1 cellular context compared by ENCODE assay signal in the genomic region with DNA sequence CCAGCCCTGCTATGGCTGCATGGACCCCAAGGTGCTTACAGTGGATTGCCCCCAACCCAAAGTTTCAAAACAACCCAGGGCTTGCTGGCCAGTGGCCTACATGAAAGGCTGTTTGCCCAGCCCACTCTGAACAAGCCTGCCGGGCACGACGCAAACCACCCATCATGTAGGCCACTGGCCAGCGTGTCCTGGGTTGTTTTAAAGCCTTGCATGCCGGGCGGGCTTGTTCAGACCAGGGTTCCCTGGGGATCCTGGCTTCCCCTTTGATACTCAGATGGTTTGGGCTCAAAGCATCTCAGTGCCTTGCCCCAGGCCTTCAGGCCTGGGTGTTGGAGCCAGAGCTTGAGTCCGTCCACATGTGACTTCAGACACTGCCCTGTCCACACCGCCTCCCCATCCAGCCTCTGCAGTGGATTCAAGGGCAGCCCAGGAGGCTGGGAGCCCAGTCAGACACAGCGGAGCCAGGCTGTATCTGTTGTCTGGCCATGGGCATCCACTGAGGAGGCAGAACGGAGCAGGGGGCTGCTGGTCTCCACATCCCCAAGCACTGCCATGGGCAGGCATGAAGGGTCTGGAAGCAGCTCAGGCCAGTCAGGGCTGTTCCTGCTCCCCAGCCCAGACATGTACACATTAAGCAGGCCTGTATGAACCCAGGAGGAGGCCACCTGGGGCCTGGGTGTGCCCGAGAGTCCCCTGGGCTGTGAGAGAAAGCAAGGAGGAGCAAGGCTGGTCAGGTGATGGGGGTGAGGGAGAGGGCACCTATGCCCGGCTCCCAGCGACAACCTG.
TF ChIP-seq lines count a peak whose summit lies in the region.

No MANE protein-coding gene starts in this region.

TF ChIP-seq in IMR-90, 13 proteins besides CTCF, POLR2A, EP300 and RAD21:
- TF ChIP-seq MXI1 (IDR thresholded peaks at IDR 0.05; ENCODE audit: borderline replicate concordance, low read depth, low read length) (no peak), NFE2L2 (IDR thresholded peaks at IDR 0.05; ENCODE audit: low read depth, low read length) (no peak), RFX5 (IDR thresholded peaks at IDR 0.05; ENCODE audit: low read depth, low read length) (no peak), CEBPB (IDR thresholded peaks at IDR 0.05; ENCODE audit: low read depth, low read length) (no peak), MAZ (IDR thresholded peaks at IDR 0.05; ENCODE audit: borderline replicate concordance, low read depth, low read length) (no peak), SMC3 (IDR thresholded peaks at IDR 0.05; ENCODE audit: low read depth, low read length) (no peak), RCOR1 (IDR thresholded peaks at IDR 0.05; ENCODE audit: insufficient replicate concordance, low read length) (no peak), BHLHE40 (IDR thresholded peaks at IDR 0.05; ENCODE audit: low read depth, low read length) (no peak), CHD1 (IDR thresholded peaks at IDR 0.05; ENCODE audit: low read depth, low read length) (no peak), MAFK (IDR thresholded peaks at IDR 0.05; ENCODE audit: low read depth, low read length) (no peak), USF2 (IDR thresholded peaks at IDR 0.05; ENCODE audit: low read depth, low read length) (no peak)
TF ChIP-seq in IMR-90: peak in this region for 0.
